In the genomic region with DNA sequence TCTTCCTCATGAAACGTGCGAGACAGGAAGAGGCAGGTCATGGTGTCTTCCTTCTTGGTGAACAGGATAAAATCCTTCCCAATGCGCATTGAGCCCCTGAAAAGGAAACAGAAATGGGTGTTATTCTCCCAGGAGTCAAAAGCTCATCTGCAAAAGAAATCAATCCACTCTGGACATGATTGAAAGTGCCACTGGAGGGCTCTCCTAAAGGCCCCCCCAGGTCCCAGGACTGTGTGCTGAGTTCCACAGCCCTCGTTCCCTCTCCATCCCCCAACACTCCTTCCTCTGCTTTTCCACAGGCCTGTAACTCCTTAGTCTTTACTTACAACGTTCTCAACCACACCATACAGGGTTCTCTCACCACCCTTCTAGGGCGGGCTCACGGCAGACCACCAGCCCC, we compare ENCODE assay signal across 15 cellular contexts. TPM values are rescaled to one million over a fixed set of nuclear protein-coding genes. Genes with fewer than 3 reads are reported as not detected.
DNase-seq lines count a peak whose midpoint lies in the region; ATAC-seq and TF ChIP-seq lines count a peak whose summit lies in the region.
"Had no signal": no experiment of that assay in that cellular context is flagged by ENCODE, and none has a peak within 500 bp of the region (broad histone marks: within the 10 kb centered on the region; RNA-seq: fewer than 3 reads in every experiment).

No MANE protein-coding gene starts in this region.

- no peaks in the 10 kb centered on the region for H3K9me3 Mint-ChIP-seq in brain
- no peaks in the 10 kb centered on the region for H3K9me3 Mint-ChIP-seq in stimulated activated naive CD8-positive, alpha-beta T cell treated with anti-CD3 and anti-CD28 coated beads, Interleukin-15, amount 100 ng/mL, for 72 hours
- H3K9me3 Mint-ChIP-seq: dendritic cell treated with granulocyte-macrophage colony-stimulating factor and Interleukin-4, amounts not matched to agents 40 ng/mL and 50 ng/mL, for 4 days; IgD-negative memory B cell had no signal

- H3K4me3 ChIP-seq in heart right ventricle: no peak overlapping the region
- H3K4me3 ChIP-seq in muscle layer of duodenum (ENCODE audit: low read depth in 1 of 2, low read length in 2 of 2): no peak overlapping the region
- no peak overlapping the region for H3K4me3 ChIP-seq in tibial artery
- H3K4me3 ChIP-seq: left lung, SJCRH30 had no signal

- H3K27ac ChIP-seq in heart right ventricle (peak overlapping the region in 7 of 10 donors; percentile 28 to 71 (median 57)), muscle layer of duodenum (ENCODE audit: low read length) (peak overlapping the region; percentile 43), tibial artery (peak overlapping the region; percentile 80 to 83)
- H3K27ac ChIP-seq: left lung, SJCRH30 had no signal

- no peaks in the 10 kb centered on the region for H3K9me3 ChIP-seq in heart right ventricle
- no peaks in the 10 kb centered on the region for H3K9me3 ChIP-seq in muscle layer of duodenum (ENCODE audit: control insufficient read depth in 1 of 2, low read length in 2 of 2)
- H3K9me3 ChIP-seq in tibial artery: no peaks in the 10 kb centered on the region
- H3K9me3 ChIP-seq: left lung, SJCRH30 had no signal

- WGBS in heart right ventricle, 2 donors: 58 to 68% methylated on average over 7 of the region's 7 CpGs

- no peaks in the 10 kb centered on the region for H3K27me3 Mint-ChIP-seq in brain
- no peaks in the 10 kb centered on the region for H3K27me3 Mint-ChIP-seq in stimulated activated naive CD8-positive, alpha-beta T cell treated with anti-CD3 and anti-CD28 coated beads, Interleukin-15, amount 100 ng/mL, for 72 hours
- H3K27me3 Mint-ChIP-seq: dendritic cell treated with granulocyte-macrophage colony-stimulating factor and Interleukin-4, amounts not matched to agents 40 ng/mL and 50 ng/mL, for 4 days; IgD-negative memory B cell; progenitor cell of endocrine pancreas had no signal

- ATAC-seq in heart right ventricle: peak in 3 of 8 donors; percentile 9 to 33 (median 23)
- no peak for ATAC-seq in Right ventricle myocardium inferior
- no peak for ATAC-seq in stimulated activated naive CD8-positive, alpha-beta T cell treated with anti-CD3 and anti-CD28 coated beads, Interleukin-15, amount 100 ng/mL, for 72 hours
- ATAC-seq: left lung had no signal

- peak overlapping the region; percentile 2 to 86 (median 52) for H3K27ac Mint-ChIP-seq in brain
- peak overlapping the region in 1 of 2 donors; percentile 38 for H3K27ac Mint-ChIP-seq in stimulated activated naive CD8-positive, alpha-beta T cell treated with anti-CD3 and anti-CD28 coated beads, Interleukin-15, amount 100 ng/mL, for 72 hours
- H3K27ac Mint-ChIP-seq: dendritic cell treated with granulocyte-macrophage colony-stimulating factor and Interleukin-4, amounts not matched to agents 40 ng/mL and 50 ng/mL, for 4 days; progenitor cell of endocrine pancreas had no signal

- intact Hi-C loops in heart right ventricle (cut with DNase I) (loop anchor here (2.0 to 10.0 kb wide), 7 partner anchors 141 to 288 kb away; partner anchors contain the start of gene PLA2G3 (in 2 of the 10)), Right ventricle myocardium inferior (cut with DNase I) (loop anchor here (2.0 kb wide), 1 partner anchor 22 kb away; the partner anchor contains the start of genes MORC2 and TUG1), tibial artery (cut with DNase I; ENCODE audit: low total_unique reads) (loop anchor here (10.0 kb wide), 1 partner anchor 208 kb away; no protein-coding TSS in a partner anchor)

- H3K4me1 Mint-ChIP-seq in brain: no peaks in the 10 kb centered on the region
- H3K4me1 Mint-ChIP-seq in stimulated activated naive CD8-positive, alpha-beta T cell treated with anti-CD3 and anti-CD28 coated beads, Interleukin-15, amount 100 ng/mL, for 72 hours: peaks cover 46% of the 10 kb centered on the region

- H3K36me3 Mint-ChIP-seq in brain: peaks cover 68% of the 10 kb centered on the region

- H3K36me3 ChIP-seq in heart right ventricle (peaks cover 0 to 92% (median 55%) of the 10 kb centered on the region in 9 donors), muscle layer of duodenum (ENCODE audit: control insufficient read depth in 1 of 2, insufficient read depth in 2 of 2, low read length in 2 of 2) (peaks cover 57 to 61% of the 10 kb centered on the region in 2 donors), tibial artery (peaks cover 19 to 73% (median 48%) of the 10 kb centered on the region in 3 donors)

- H3K4me3 Mint-ChIP-seq in brain: peak overlapping the region in 1 of 5 experiments; percentile 30
- H3K4me3 Mint-ChIP-seq in stimulated activated naive CD8-positive, alpha-beta T cell treated with anti-CD3 and anti-CD28 coated beads, Interleukin-15, amount 100 ng/mL, for 72 hours: no peak overlapping the region
- H3K4me3 Mint-ChIP-seq: dendritic cell treated with granulocyte-macrophage colony-stimulating factor and Interleukin-4, amounts not matched to agents 40 ng/mL and 50 ng/mL, for 4 days; IgD-negative memory B cell had no signal

- H3K27me3 ChIP-seq in heart right ventricle (no peaks in the 10 kb centered on the region), muscle layer of duodenum (ENCODE audit: low read depth, low read length) (no peaks in the 10 kb centered on the region), tibial artery (no peaks in the 10 kb centered on the region)
- H3K27me3 ChIP-seq: left lung, SJCRH30 had no signal

- TF ChIP-seq CTCF in heart right ventricle (IDR thresholded peaks at IDR 0.05) (no peak), brain (conservative IDR thresholded peaks at IDR 0.05) (no peak), tibial artery (IDR thresholded peaks at IDR 0.05) (no peak)

- DNase-seq in heart right ventricle: no peak
- DNase-seq in Right ventricle myocardium inferior (ENCODE audit: missing footprints): no peak
- DNase-seq in tibial artery: no peak
- DNase-seq in kidney tubule cell (ENCODE audit: low spot score): no peak
- DNase-seq in SIG-M5 (lab: John Stamatoyannopoulos, UW): no peak
- DNase-seq in stimulated activated naive CD8-positive, alpha-beta T cell treated with anti-CD3 and anti-CD28 coated beads, Interleukin-15, amount 100 ng/mL, for 72 hours: no peak
- DNase-seq: EL, left lung, NCI-H2029, SJCRH30 had no signal

- H3K4me1 ChIP-seq in heart right ventricle (peaks cover 5 to 30% (median 21%) of the 10 kb centered on the region in 9 donors), muscle layer of duodenum (ENCODE audit: control insufficient read depth in 1 of 2, insufficient read depth in 2 of 2, low read length in 2 of 2) (peaks cover 9 to 23% of the 10 kb centered on the region in 2 donors), tibial artery (peaks cover 0 to 88% (median 69%) of the 10 kb centered on the region in 4 donors)
- H3K4me1 ChIP-seq: left lung, SJCRH30 had no signal

RNA-seq across cellular contexts. Expression of gene MORC2, which starts 22.2 kb away (rescaled TPM):
- total RNA-seq in heart right ventricle: 10 to 100 TPM; 14.1 to 24.5 (median 20.5) TPM
- polyA plus RNA-seq in heart right ventricle: 10 to 100 TPM; 14.1 to 27.8 TPM
- total RNA-seq in Right ventricle myocardium inferior: 17.3 TPM
- 32.1 TPM for polyA plus RNA-seq in brain (ENCODE audit: insufficient read depth, low read depth, low replicate concordance)

RNA-seq across cellular contexts. Expression of gene TUG1, which starts 22.7 kb away (rescaled TPM):
- 10 to 100 TPM; 37.7 to 48.4 (median 44.2) TPM for total RNA-seq in heart right ventricle
- polyA plus RNA-seq in heart right ventricle: 10 to 100 TPM; 18.6 to 40.2 TPM
- 32.3 TPM for total RNA-seq in Right ventricle myocardium inferior
- polyA plus RNA-seq in brain (ENCODE audit: insufficient read depth, low read depth, low replicate concordance): 71.2 TPM
